Comparison of ENCODE assay signal across 10 cellular contexts in the genomic region with DNA sequence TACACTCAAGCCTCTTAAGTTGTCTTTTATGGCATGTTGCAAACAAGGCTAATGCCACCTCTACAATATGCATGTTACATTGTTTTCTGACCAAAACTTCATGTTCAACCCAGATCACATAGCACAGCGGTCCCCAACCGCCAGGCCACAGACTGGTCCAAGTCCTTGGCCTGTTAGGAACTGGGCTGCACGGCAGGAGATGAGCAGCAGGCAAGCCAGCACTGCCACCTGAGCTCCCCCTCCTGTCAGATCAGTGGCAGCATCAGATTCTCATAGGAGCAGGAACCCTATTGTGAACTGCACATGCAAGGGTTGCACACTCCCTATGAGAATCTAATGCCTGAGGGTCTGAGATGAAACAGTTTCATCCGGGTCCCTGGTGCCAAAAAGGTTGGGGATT.
DNase-seq lines count a peak whose midpoint lies in the region; ATAC-seq and TF ChIP-seq lines count a peak whose summit lies in the region.
"Had no signal": no experiment of that assay in that cellular context is flagged by ENCODE, and none has a peak within 500 bp of the region (broad histone marks: within the 10 kb centered on the region; RNA-seq: fewer than 3 reads in every experiment).

No MANE protein-coding gene starts in this region.

- H3K27ac ChIP-seq in C4-2B: no peak overlapping the region
- H3K27ac ChIP-seq in Panc1 (ENCODE audit: low read length): no peak overlapping the region
- H3K27ac ChIP-seq in foreskin keratinocyte: no peak overlapping the region
- no peak overlapping the region for H3K27ac ChIP-seq in vagina
- H3K27ac ChIP-seq: gastrocnemius medialis had no signal

- CTCF ChIA-PET in Panc1 (lab: Charles Lee): no interaction called here

- POLR2A ChIA-PET in Panc1 (lab: Charles Lee): no interaction called here

- H3K27me3 ChIP-seq in Panc1 (ENCODE audit: control insufficient read depth, insufficient read depth, low read length) (no peaks in the 10 kb centered on the region), foreskin keratinocyte (no peaks in the 10 kb centered on the region), vagina (no peaks in the 10 kb centered on the region)
- H3K27me3 ChIP-seq: gastrocnemius medialis had no signal

- intact Hi-C loops in Panc1 (cut with micrococcal nuclease; ENCODE audit: unreplicated experiment): no loop called here
- intact Hi-C loops in vagina (cut with DNase I): no loop called here

- H3K9me3 ChIP-seq in Panc1 (ENCODE audit: control insufficient read depth, insufficient read depth, low read depth, low read length) (no peaks in the 10 kb centered on the region), vagina (no peaks in the 10 kb centered on the region)
- H3K9me3 ChIP-seq: gastrocnemius medialis had no signal

- H3K4me1 ChIP-seq in Panc1 (ENCODE audit: control insufficient read depth, insufficient read depth, low read length) (no peaks in the 10 kb centered on the region), foreskin keratinocyte (peaks cover 6% of the 10 kb centered on the region), vagina (no peaks in the 10 kb centered on the region)

- DNase-seq in GM12864 (ENCODE audit: low read depth) (no peak), Panc1 (ENCODE audit: low read depth, low spot score) (no peak), foreskin keratinocyte (no peak), pons (ENCODE audit: low spot score) (no peak), vagina (ENCODE audit: extremely low spot score in 2 of 2) (no peak)
- DNase-seq: gastrocnemius medialis; stimulated activated naive CD4-positive, alpha-beta T cell treated with Interleukin-2 at 50 U/mL for 16 hours had no signal

- H3K4me3 ChIP-seq in GM12864 (ENCODE audit: low read depth, low read length) (no peak overlapping the region), Panc1 (ENCODE audit: low read depth in 2 of 2, low read length in 2 of 2) (no peak overlapping the region), vagina (no peak overlapping the region)
- H3K4me3 ChIP-seq: gastrocnemius medialis had no signal

- in situ Hi-C loops in Panc1 (cut with HindIII; ENCODE audit: low pct_unique_long_range_greater_than_20kb, low sequenced_read_pairs): no loop called here

- BruUV-seq in Panc1 (replicated peaks; lab: Mats Ljungman, UMichigan): no TSS peak

- ATAC-seq in Panc1 (no peak), foreskin keratinocyte (peak; percentile 61), HG02678 (IDR thresholded peaks at IDR 0.05; ENCODE audit: unreplicated experiment) (no peak), HG03039 (IDR thresholded peaks at IDR 0.05; ENCODE audit: unreplicated experiment) (no peak)
- ATAC-seq: gastrocnemius medialis had no signal

- TF ChIP-seq CTCF in C4-2B (conservative IDR thresholded peaks at IDR 0.05) (peak; percentile 15), GM12864 (IDR thresholded peaks at IDR 0.05; ENCODE audit: low read depth, low read length, missing control alignments) (peak; percentile 13), Panc1 (IDR thresholded peaks at IDR 0.05) (peak; percentile 26; the same call in 1 of the 2 replicates), foreskin keratinocyte (conservative IDR thresholded peaks at IDR 0.05) (peak; percentile 63), vagina (IDR thresholded peaks at IDR 0.05) (no peak)

- no peak for TF ChIP-seq POLR2A in vagina (IDR thresholded peaks at IDR 0.05)

- no peaks in the 10 kb centered on the region for H3K36me3 ChIP-seq in Panc1 (ENCODE audit: control insufficient read depth, insufficient read depth, low read length)
- no peaks in the 10 kb centered on the region for H3K36me3 ChIP-seq in vagina
- H3K36me3 ChIP-seq: gastrocnemius medialis had no signal

Comparison
In these comparisons a context has a peak if more than half of its experiments do, and no peak if none do; other contexts are left out.
1. CTCF ChIP-seq: peak in C4-2B (single experiment), GM12864 (single experiment), Panc1 (single experiment) and foreskin keratinocyte (single experiment); none in vagina (0 of 3).